In the genomic region with DNA sequence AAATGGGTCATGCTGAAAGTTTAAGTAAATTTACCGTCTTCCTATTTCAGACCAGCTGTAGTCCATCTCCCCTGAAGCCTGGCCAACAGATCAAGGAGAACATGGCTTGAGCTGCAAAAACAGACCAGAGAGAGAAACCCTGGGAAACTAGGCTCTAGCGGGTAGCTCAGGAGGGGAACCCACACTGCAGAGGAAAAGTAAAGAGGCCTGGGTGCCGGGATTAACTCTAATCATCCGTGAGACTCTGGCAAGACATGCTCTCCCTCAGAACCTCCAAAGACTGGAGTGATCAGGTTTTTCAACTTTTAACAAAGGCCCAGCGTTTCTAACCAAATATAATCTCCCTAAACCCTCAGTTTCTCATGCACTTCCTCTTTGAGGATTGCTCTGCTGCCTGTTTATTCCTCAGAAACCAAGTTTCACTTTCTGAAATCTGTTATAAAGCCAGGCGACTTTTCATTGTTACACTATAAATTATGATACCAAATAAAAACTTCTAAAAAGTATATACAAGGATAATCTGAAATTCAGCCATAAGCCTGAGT, we compare ENCODE assay signal across 8 cellular contexts.
DNase-seq lines count a peak whose midpoint lies in the region; ATAC-seq and TF ChIP-seq lines count a peak whose summit lies in the region.

No MANE protein-coding gene starts in this region.

- TF ChIP-seq RAD21 in SK-N-SH (IDR thresholded peaks at IDR 0.05; ENCODE audit: low read length) = no peak

- ATAC-seq in HG02938 (IDR thresholded peaks at IDR 0.05; ENCODE audit: unreplicated experiment) = no peak
- no peak for ATAC-seq in HG03097 (IDR thresholded peaks at IDR 0.05; ENCODE audit: low FRiP score, unreplicated experiment)

- no peak for TF ChIP-seq EP300 in SK-N-SH (IDR thresholded peaks at IDR 0.05; ENCODE audit: borderline replicate concordance in 1 of 2, low read depth in 1 of 2, low read length in 1 of 2)

- H3K4me3 ChIP-seq in SK-N-SH (ENCODE audit: low read depth in 2 of 2, low read length in 1 of 2) (peak overlapping the region in 1 of 2 experiments; percentile 14; a peak in 1 of 4 replicates), fibroblast of the aortic adventitia (ENCODE audit: low read depth, low read length) (peak overlapping the region; percentile 27)

- DNase-seq in NCI-H2081 (lab: John Stamatoyannopoulos, UW) (peak; percentile 10 to 20), NCI-H2081 treated with DMSO at 0.1 percent for 48 hours (lab: John Stamatoyannopoulos, UW) (no peak), SK-N-SH (no peak), fibroblast of the aortic adventitia (ENCODE audit: low read depth) (peak; percentile 77), pons (ENCODE audit: low spot score) (peak; percentile 82), SW480 (ENCODE audit: low spot score) (no peak)

- peak overlapping the region; percentile 61 for H3K4me2 ChIP-seq in SK-N-SH

- H3K27me3 ChIP-seq in SK-N-SH (ENCODE audit: insufficient read depth) = no peaks in the 10 kb centered on the region

- CTCF ChIA-PET in SK-N-SH (lab: Yijun Ruan, JAX) = interaction anchor here (0.6 to 2.7 kb wide), 5 partner anchors 65 to 214 kb away, joined by 3 to 12 read pairs (median 5); no protein-coding TSS in a partner anchor

- H3K4me1 ChIP-seq in SK-N-SH (ENCODE audit: control insufficient read depth in 1 of 2, insufficient read depth in 2 of 2, low read depth in 1 of 2, low read length in 1 of 2) = peaks cover 49 to 60% of the 10 kb centered on the region in 2 experiments; a peak in 3 of 4 replicates

- no peaks in the 10 kb centered on the region for H3K9me3 ChIP-seq in SK-N-SH

- H3F3A ChIP-seq in SK-N-SH (replicated peaks; ENCODE audit: insufficient read depth) = no peaks in the 10 kb centered on the region

- H3K79me2 ChIP-seq in SK-N-SH (ENCODE audit: insufficient read depth) = peaks cover 17% of the 10 kb centered on the region

- 70% methylated on average over 6 of the region's 6 CpGs for WGBS in SK-N-SH (ENCODE audit: low lambda C conversion rate)

- no peaks in the 10 kb centered on the region for H3K36me3 ChIP-seq in SK-N-SH (replicated peaks in 1 of 2; ENCODE audit: control insufficient read depth in 1 of 2, insufficient read depth in 2 of 2, low read length in 1 of 2)

- POLR2A ChIA-PET in SK-N-SH (lab: Yijun Ruan, JAX) = interaction anchor here (1.4 kb wide), 1 partner anchor 32 kb away, joined by 4 read pairs; no protein-coding TSS in a partner anchor

- no peaks in the 10 kb centered on the region for H4K20me1 ChIP-seq in SK-N-SH (ENCODE audit: insufficient read depth)

- peak overlapping the region; percentile 32; the same call in 1 of the 2 replicates for H2AFZ ChIP-seq in SK-N-SH (ENCODE audit: low read depth)

- peak overlapping the region in 1 of 2 experiments; percentile 91; a peak in 3 of 4 replicates for H3K27ac ChIP-seq in SK-N-SH (ENCODE audit: low read depth in 2 of 2, low read length in 1 of 2)

- no peaks in the 10 kb centered on the region for H3K9me2 ChIP-seq in SK-N-SH

- H3K9ac ChIP-seq in SK-N-SH = peak overlapping the region; percentile 21; the same call in 1 of the 2 replicates

- no peak for TF ChIP-seq CTCF in SK-N-SH (IDR thresholded peaks at IDR 0.05)
- no peak for TF ChIP-seq CTCF in fibroblast of the aortic adventitia (IDR thresholded peaks at IDR 0.05; ENCODE audit: insufficient read depth, low read length)

TF ChIP-seq in SK-N-SH, 30 proteins besides CTCF, POLR2A, EP300 and RAD21:
- TF ChIP-seq FOXM1 (IDR thresholded peaks at IDR 0.05; ENCODE audit: low read depth) (no peak), MXI1 (IDR thresholded peaks at IDR 0.05; ENCODE audit: low read depth, low read length) (no peak), RXRA (IDR thresholded peaks at IDR 0.05; ENCODE audit: borderline replicate concordance, low read depth) (no peak), EZH2phosphoT487 (IDR thresholded peaks at IDR 0.05; ENCODE audit: borderline replicate concordance, low read depth) (no peak), RFX5 (IDR thresholded peaks at IDR 0.05; ENCODE audit: low read length) (no peak), FOXJ3 (CRISPR knock-in tag; IDR thresholded peaks at IDR 0.05) (no peak), ELF1 (IDR thresholded peaks at IDR 0.05) (no peak), GABPA (IDR thresholded peaks at IDR 0.05; ENCODE audit: low read depth) (no peak), SIN3A (IDR thresholded peaks at IDR 0.05; ENCODE audit: borderline replicate concordance, low read depth, low read length) (no peak), NFIC (IDR thresholded peaks at IDR 0.05; ENCODE audit: borderline replicate concordance) (no peak), YY1 (IDR thresholded peaks at IDR 0.05; ENCODE audit: low read depth) (no peak)
- TF ChIP-seq, protein P1, sequence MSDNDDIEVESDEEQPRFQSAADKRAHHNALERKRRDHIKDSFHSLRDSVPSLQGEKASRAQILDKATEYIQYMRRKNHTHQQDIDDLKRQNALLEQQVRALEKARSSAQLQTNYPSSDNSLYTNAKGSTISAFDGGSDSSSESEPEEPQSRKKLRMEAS (IDR thresholded peaks at IDR 0.05; ENCODE audit: low read depth) = no peak
- TF ChIP-seq, protein P2, sequence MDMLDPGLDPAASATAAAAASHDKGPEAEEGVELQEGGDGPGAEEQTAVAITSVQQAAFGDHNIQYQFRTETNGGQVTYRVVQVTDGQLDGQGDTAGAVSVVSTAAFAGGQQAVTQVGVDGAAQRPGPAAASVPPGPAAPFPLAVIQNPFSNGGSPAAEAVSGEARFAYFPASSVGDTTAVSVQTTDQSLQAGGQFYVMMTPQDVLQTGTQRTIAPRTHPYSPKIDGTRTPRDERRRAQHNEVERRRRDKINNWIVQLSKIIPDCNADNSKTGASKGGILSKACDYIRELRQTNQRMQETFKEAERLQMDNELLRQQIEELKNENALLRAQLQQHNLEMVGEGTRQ (IDR thresholded peaks at IDR 0.05; ENCODE audit: borderline replicate concordance, low read depth, low read length) = no peak
- TF ChIP-seq, protein P3, sequence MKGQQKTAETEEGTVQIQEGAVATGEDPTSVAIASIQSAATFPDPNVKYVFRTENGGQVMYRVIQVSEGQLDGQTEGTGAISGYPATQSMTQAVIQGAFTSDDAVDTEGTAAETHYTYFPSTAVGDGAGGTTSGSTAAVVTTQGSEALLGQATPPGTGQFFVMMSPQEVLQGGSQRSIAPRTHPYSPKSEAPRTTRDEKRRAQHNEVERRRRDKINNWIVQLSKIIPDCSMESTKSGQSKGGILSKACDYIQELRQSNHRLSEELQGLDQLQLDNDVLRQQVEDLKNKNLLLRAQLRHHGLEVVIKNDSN (IDR thresholded peaks at IDR 0.05; ENCODE audit: borderline replicate concordance, low read depth) = no peak

Comparison
In these comparisons a context has a peak if more than half of its experiments do, and no peak if none do; other contexts are left out.
1. DNase-seq: peak in NCI-H2081 (2 of 2), fibroblast of the aortic adventitia (single experiment) and pons (single experiment); none in NCI-H2081 treated with DMSO at 0.1 percent for 48 hours (single experiment), SK-N-SH (single experiment) and SW480 (single experiment).